18 cellular contexts compared by ENCODE assay signal in genomic region chr2:215388002-215388728, GRCh38.
"Had no signal": no experiment of that assay in that cellular context is flagged by ENCODE, and none has a peak within 500 bp of the region (broad histone marks: within the 10 kb centered on the region; RNA-seq: fewer than 3 reads in every experiment).

No MANE protein-coding gene starts in this region.

- H3K9me3 ChIP-seq: gastrocnemius medialis, right atrium auricular region, suprapubic skin had no signal

- H3K27me3 ChIP-seq: gastrocnemius medialis, right atrium auricular region, suprapubic skin had no signal

- H3K9me3 Mint-ChIP-seq: activated T-helper 1 cell treated with anti-CD3 and anti-CD28 coated beads, Interleukin-12 subunit alpha, Interleukin-12 subunit beta, Interleukin-2, Interleukin-4 antibody, amounts not matched to agents 30 ng/mL and 10 ng/mL and 1 ng/mL, durations not matched to agents 14 hours and 24 hours and 36 hours; nephron; stimulated activated naive CD8-positive, alpha-beta T cell treated with anti-CD3 and anti-CD28 coated beads, Interleukin-15, Interleukin-2, amounts not matched to agents 100 ng/mL and 50 ng/mL, for 24 hours had no signal

- H3K4me3 ChIP-seq: gastrocnemius medialis, right atrium auricular region, skin epidermis, suprapubic skin had no signal

- DNase-seq: activated CD4-positive, alpha-beta T cell treated with anti-CD3 and anti-CD28 coated beads for 36 hours; activated CD4-positive, alpha-beta T cell treated with anti-CD3 and anti-CD28 coated beads, Interleukin-2, amount 50 U/mL, for 48 hours; activated gamma-delta T cell treated with Interleukin-2 at 50 U/mL for 16 hours; erythroblast; gastrocnemius medialis; head of caudate nucleus; kidney; midbrain; stimulated activated CD4-positive, alpha-beta T cell treated with anti-CD3 and anti-CD28 coated beads, Interleukin-15, amount 100 ng/mL, for 24 hours; stimulated activated CD4-positive, alpha-beta T cell treated with anti-CD3 and anti-CD28 coated beads, Interleukin-2, amount 100 ng/mL, for 48 hours; trophoblast cell had no signal

- H3K4me3 Mint-ChIP-seq: activated CD4-positive, alpha-beta T cell treated with anti-CD3 and anti-CD28 coated beads for 36 hours; activated naive CD8-positive, alpha-beta T cell; activated T-helper 1 cell treated with anti-CD3 and anti-CD28 coated beads, Interleukin-12 subunit alpha, Interleukin-12 subunit beta, Interleukin-2, Interleukin-4 antibody, amounts not matched to agents 30 ng/mL and 10 ng/mL and 1 ng/mL, durations not matched to agents 14 hours and 24 hours and 36 hours; nephron; stimulated activated naive CD8-positive, alpha-beta T cell treated with anti-CD3 and anti-CD28 coated beads, Interleukin-15, Interleukin-2, amounts not matched to agents 100 ng/mL and 50 ng/mL, for 24 hours had no signal

- H3K4me1 ChIP-seq: gastrocnemius medialis, right atrium auricular region, suprapubic skin had no signal

- H3K27ac Mint-ChIP-seq: activated CD4-positive, alpha-beta T cell treated with anti-CD3 and anti-CD28 coated beads for 36 hours; activated naive CD8-positive, alpha-beta T cell; activated T-helper 1 cell treated with anti-CD3 and anti-CD28 coated beads, Interleukin-12 subunit alpha, Interleukin-12 subunit beta, Interleukin-2, Interleukin-4 antibody, amounts not matched to agents 30 ng/mL and 10 ng/mL and 1 ng/mL, durations not matched to agents 14 hours and 24 hours and 36 hours; nephron; stimulated activated naive CD8-positive, alpha-beta T cell treated with anti-CD3 and anti-CD28 coated beads, Interleukin-15, Interleukin-2, amounts not matched to agents 100 ng/mL and 50 ng/mL, for 24 hours had no signal

- H3K4me1 Mint-ChIP-seq: activated CD4-positive, alpha-beta T cell treated with anti-CD3 and anti-CD28 coated beads for 36 hours; nephron had no signal

- H3K27me3 Mint-ChIP-seq: activated CD4-positive, alpha-beta T cell treated with anti-CD3 and anti-CD28 coated beads for 36 hours had no signal

- H3K36me3 Mint-ChIP-seq: activated naive CD8-positive, alpha-beta T cell had no signal

- H3K27ac ChIP-seq: gastrocnemius medialis, right atrium auricular region, skin epidermis, suprapubic skin had no signal

- H3K36me3 ChIP-seq: gastrocnemius medialis had no signal
